ENCODE assay signal across 11 cellular contexts in the genomic region with DNA sequence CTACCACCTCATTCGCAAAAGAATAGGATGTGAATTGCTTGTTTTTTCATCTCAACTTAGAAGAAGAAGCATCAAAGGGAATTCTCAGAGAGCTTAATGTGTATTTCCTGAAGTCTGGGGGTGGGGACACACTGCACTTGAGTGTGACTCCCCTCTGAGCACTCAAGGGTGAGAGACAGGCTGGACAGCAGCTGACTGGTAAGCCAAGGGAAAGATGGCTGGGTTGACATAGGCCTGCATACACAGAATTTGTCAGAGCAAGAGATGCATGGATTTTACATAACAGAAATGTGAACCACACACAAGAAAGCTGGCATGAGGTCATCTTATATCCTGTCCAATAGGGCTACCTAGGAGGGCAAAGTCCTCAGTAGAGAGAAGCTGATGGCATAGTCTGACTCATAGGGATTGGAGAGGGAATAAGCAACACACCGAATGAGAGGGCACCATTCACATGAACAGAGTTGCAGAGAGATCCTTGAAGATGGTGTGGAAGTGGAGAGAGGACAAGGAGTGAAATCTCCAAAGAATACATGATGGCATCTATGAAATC.
DNase-seq lines count a peak whose midpoint lies in the region; ATAC-seq lines count a peak whose summit lies in the region.
"Had no signal": no experiment of that assay in that cellular context is flagged by ENCODE, and none has a peak within 500 bp of the region (broad histone marks: within the 10 kb centered on the region; RNA-seq: fewer than 3 reads in every experiment).

No MANE protein-coding gene starts in this region.

- peaks cover 3% of the 10 kb centered on the region for H3K4me1 ChIP-seq in NT2/D1 (ENCODE audit: insufficient read depth, insufficient read length)

- H3K9me3 ChIP-seq in NT2/D1 (ENCODE audit: insufficient read depth, low read length): no peaks in the 10 kb centered on the region

- DNase-seq in DMS53 (lab: John Stamatoyannopoulos, UW) (peak; percentile 96), NT2/D1 (ENCODE audit: low read depth, low spot score) (peak; percentile 33), left colon (no peak), COR-L47 (lab: John Stamatoyannopoulos, UW) (no peak), NCI-H446 (lab: John Stamatoyannopoulos, UW) (no peak)
- DNase-seq in activated effector memory CD4-positive, alpha-beta T cell treated with Interleukin-2 at 50 U/mL for 16 hours: no peak
- no peak for DNase-seq in activated CD4-positive, alpha-beta T cell treated with anti-CD3 and anti-CD28 coated beads for 1 hour
- DNase-seq: left cardiac atrium; NCI-H187 treated with DMSO at 0.1 percent for 48 hours; stimulated activated CD4-positive, alpha-beta T cell treated with anti-CD3 and anti-CD28 coated beads, Interleukin-15, amount 100 ng/mL, for 24 hours had no signal

- no peak overlapping the region for H3K9ac ChIP-seq in NT2/D1 (ENCODE audit: insufficient read length, low read depth)

- no peaks in the 10 kb centered on the region for H3K36me3 ChIP-seq in NT2/D1 (ENCODE audit: insufficient read depth, insufficient read length, low read length)

- intact Hi-C loops in left colon (cut with DNase I, micrococcal nuclease): no loop called here

- no peaks in the 10 kb centered on the region for H3K27me3 ChIP-seq in NT2/D1 (ENCODE audit: insufficient read depth, insufficient read length)

- no peak overlapping the region for H3K4me3 ChIP-seq in NT2/D1 (ENCODE audit: insufficient read length, low read depth)

- ATAC-seq in GM21786 (IDR thresholded peaks at IDR 0.05; ENCODE audit: unreplicated experiment) (peak; percentile 60), left colon (peak; percentile 100)

Comparison
In these comparisons a context has a peak if more than half of its experiments do, and no peak if none do; other contexts are left out.
1. DNase-seq: peak in DMS53 (single experiment) and NT2/D1 (single experiment); none in left colon (0 of 2), COR-L47 (single experiment), NCI-H446 (0 of 2), activated effector memory CD4-positive, alpha-beta T cell treated with Interleukin-2 at 50 U/mL for 16 hours (single experiment) and activated CD4-positive, alpha-beta T cell treated with anti-CD3 and anti-CD28 coated beads for 1 hour (single experiment).